1 cellular context compared by ENCODE assay signal in the genomic region with DNA sequence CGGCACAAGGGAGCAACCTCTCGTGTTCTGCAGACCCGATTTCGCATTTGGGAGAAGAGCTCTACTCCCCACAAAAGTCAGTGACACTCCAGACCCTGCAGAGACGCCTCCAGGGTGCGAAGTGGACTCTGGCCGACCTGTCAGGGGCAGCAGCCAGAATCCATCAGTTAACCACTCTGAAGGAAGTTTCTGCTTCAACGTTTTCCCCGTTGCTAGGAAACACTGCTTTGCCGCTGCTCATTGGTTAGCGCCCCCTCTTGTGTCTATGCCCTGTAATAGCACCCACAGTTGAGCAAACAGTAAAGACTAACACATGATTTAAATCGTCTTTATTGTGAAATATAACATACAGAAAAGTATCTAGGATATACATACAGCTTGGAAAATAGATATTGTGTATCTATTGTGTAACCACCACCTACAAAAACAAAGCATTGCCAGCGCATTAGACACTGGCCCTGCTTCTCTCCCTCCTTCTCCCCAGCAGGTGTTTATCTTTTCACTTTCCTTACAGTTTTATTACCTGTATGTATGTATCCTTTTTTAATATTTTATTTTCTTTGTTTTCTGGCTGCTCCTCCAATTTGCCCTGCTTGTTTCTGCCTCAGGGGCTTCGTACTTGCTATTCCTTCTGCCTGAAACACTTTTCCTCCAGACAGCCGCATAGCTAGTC.
TF ChIP-seq lines count a peak whose summit lies in the region.

No MANE protein-coding gene starts in this region.

TF ChIP-seq in HEK293, 187 proteins besides CTCF, POLR2A, EP300 and RAD21 (continued from another document):
- TF ChIP-seq, protein P1, sequence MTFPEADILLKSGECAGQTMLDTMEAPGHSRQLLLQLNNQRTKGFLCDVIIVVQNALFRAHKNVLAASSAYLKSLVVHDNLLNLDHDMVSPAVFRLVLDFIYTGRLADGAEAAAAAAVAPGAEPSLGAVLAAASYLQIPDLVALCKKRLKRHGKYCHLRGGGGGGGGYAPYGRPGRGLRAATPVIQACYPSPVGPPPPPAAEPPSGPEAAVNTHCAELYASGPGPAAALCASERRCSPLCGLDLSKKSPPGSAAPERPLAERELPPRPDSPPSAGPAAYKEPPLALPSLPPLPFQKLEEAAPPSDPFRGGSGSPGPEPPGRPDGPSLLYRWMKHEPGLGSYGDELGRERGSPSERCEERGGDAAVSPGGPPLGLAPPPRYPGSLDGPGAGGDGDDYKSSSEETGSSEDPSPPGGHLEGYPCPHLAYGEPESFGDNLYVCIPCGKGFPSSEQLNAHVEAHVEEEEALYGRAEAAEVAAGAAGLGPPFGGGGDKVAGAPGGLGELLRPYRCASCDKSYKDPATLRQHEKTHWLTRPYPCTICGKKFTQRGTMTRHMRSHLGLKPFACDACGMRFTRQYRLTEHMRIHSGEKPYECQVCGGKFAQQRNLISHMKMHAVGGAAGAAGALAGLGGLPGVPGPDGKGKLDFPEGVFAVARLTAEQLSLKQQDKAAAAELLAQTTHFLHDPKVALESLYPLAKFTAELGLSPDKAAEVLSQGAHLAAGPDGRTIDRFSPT (tag by site-specific recombination; IDR thresholded peaks at IDR 0.05), result no peak
- TF ChIP-seq ZNF211 (tag by site-specific recombination; IDR thresholded peaks at IDR 0.05; ENCODE audit: low read depth) (no peak), ZNF596 (tag by site-specific recombination; IDR thresholded peaks at IDR 0.05) (no peak), SCRT1 (tag by site-specific recombination; IDR thresholded peaks at IDR 0.05; ENCODE audit: borderline replicate concordance) (no peak), ZNF223 (tag by site-specific recombination; IDR thresholded peaks at IDR 0.05) (no peak)
TF ChIP-seq in HEK293: peak in this region for 2.
